Comparison of ENCODE assay signal across 28 cellular contexts in genomic region chr9:106023455-106023854, GRCh38.
"Had no signal": no experiment of that assay in that cellular context is flagged by ENCODE, and none has a peak within 500 bp of the region (broad histone marks: within the 10 kb centered on the region; RNA-seq: fewer than 3 reads in every experiment).

No MANE protein-coding gene starts in this region.

- H3K4me3 ChIP-seq: ascending aorta, breast epithelium, cardiac muscle cell, colonic mucosa, heart left ventricle had no signal

- ATAC-seq: activated naive CD4-positive, alpha-beta T cell treated with anti-CD3 and anti-CD28 coated beads, Interleukin-2, amount 50 U/mL, for 72 hours; activated T-cell treated with anti-CD3 and anti-CD28 coated beads, Interleukin-2, amount 50 U/mL, for 72 hours; heart left ventricle had no signal

- H3K27me3 Mint-ChIP-seq: activated CD4-positive, alpha-beta memory T cell treated with anti-CD3 and anti-CD28 coated beads, Interleukin-2, amount 10 ng/mL, durations not matched to agents 7 days and 5 days; activated CD4-positive, alpha-beta T cell treated with anti-CD3 and anti-CD28 coated beads, Interleukin-2, amount 10 ng/mL, durations not matched to agents 7 days and 5 days; activated naive CD4-positive, alpha-beta T cell treated with anti-CD3 and anti-CD28 coated beads, Interleukin-2, amount 10 ng/mL, durations not matched to agents 7 days and 5 days; activated naive CD8-positive, alpha-beta T cell treated with anti-CD3 and anti-CD28 coated beads, Interleukin-2, amount 10 ng/mL, durations not matched to agents 7 days and 5 days; activated T-cell treated with anti-CD3 and anti-CD28 coated beads, Interleukin-2, amount 50 U/mL, for 24 hours; brain had no signal

- DNase-seq: activated CD4-positive, alpha-beta memory T cell treated with anti-CD3 and anti-CD28 coated beads, Interleukin-2, amount 10 ng/mL, durations not matched to agents 7 days and 5 days; activated CD4-positive, alpha-beta T cell treated with anti-CD3 and anti-CD28 coated beads for 4 hours; activated CD4-positive, alpha-beta T cell treated with anti-CD3 and anti-CD28 coated beads, Interleukin-2, amount 10 ng/mL, durations not matched to agents 7 days and 5 days; activated CD4-positive, alpha-beta T cell treated with anti-CD3 and anti-CD28 coated beads, Interleukin-2, amount 50 U/mL, for 4 hours; activated CD4-positive, CD25-positive, alpha-beta regulatory T cell; activated CD4-positive, CD25-positive, alpha-beta regulatory T cell treated with anti-CD3 and anti-CD28 coated beads, Interleukin-2, amount 50 U/mL, for 72 hours; activated CD8-positive, alpha-beta memory T cell treated with anti-CD3 and anti-CD28 coated beads, Interleukin-2, amount 50 U/mL, for 48 hours; activated gamma-delta T cell; activated naive CD4-positive, alpha-beta T cell; activated naive CD4-positive, alpha-beta T cell treated with anti-CD3 and anti-CD28 coated beads, Interleukin-2, amount 10 ng/mL, durations not matched to agents 7 days and 5 days; activated naive CD8-positive, alpha-beta T cell treated with anti-CD3 and anti-CD28 coated beads, Interleukin-2, amount 10 ng/mL, durations not matched to agents 7 days and 5 days; activated T-cell treated with anti-CD3 and anti-CD28 coated beads for 4 hours; activated T-cell treated with anti-CD3 and anti-CD28 coated beads, Interleukin-2, amount 50 U/mL, for 24 hours; activated T-cell treated with anti-CD3 and anti-CD28 coated beads, Interleukin-2, amount 50 U/mL, for 72 hours; central memory CD4-positive, alpha-beta T cell; cerebellar nuclear complex; colonic mucosa; effector CD8-positive, alpha-beta T cell; foreskin fibroblast; glutamatergic neuron; heart left ventricle; T-helper 2 cell had no signal

- H3K27ac Mint-ChIP-seq: activated CD4-positive, alpha-beta memory T cell treated with anti-CD3 and anti-CD28 coated beads, Interleukin-2, amount 10 ng/mL, durations not matched to agents 7 days and 5 days; activated CD4-positive, alpha-beta T cell treated with anti-CD3 and anti-CD28 coated beads, Interleukin-2, amount 10 ng/mL, durations not matched to agents 7 days and 5 days; activated naive CD4-positive, alpha-beta T cell treated with anti-CD3 and anti-CD28 coated beads, Interleukin-2, amount 10 ng/mL, durations not matched to agents 7 days and 5 days; activated naive CD4-positive, alpha-beta T cell treated with anti-CD3 and anti-CD28 coated beads, Interleukin-2, amount 50 U/mL, for 72 hours; activated naive CD8-positive, alpha-beta T cell treated with anti-CD3 and anti-CD28 coated beads, Interleukin-2, amount 10 ng/mL, durations not matched to agents 7 days and 5 days; activated T-cell treated with anti-CD3 and anti-CD28 coated beads, Interleukin-2, amount 50 U/mL, for 24 hours; activated T-cell treated with anti-CD3 and anti-CD28 coated beads, Interleukin-2, amount 50 U/mL, for 72 hours; brain had no signal

- H3K4me1 ChIP-seq: ascending aorta, breast epithelium, colonic mucosa had no signal

- H3K36me3 ChIP-seq: ascending aorta, breast epithelium, cardiac muscle cell, colonic mucosa, heart left ventricle had no signal

- H3K36me3 Mint-ChIP-seq: activated naive CD4-positive, alpha-beta T cell treated with anti-CD3 and anti-CD28 coated beads, Interleukin-2, amount 10 ng/mL, durations not matched to agents 7 days and 5 days; activated naive CD4-positive, alpha-beta T cell treated with anti-CD3 and anti-CD28 coated beads, Interleukin-2, amount 50 U/mL, for 72 hours; activated naive CD8-positive, alpha-beta T cell treated with anti-CD3 and anti-CD28 coated beads, Interleukin-2, amount 10 ng/mL, durations not matched to agents 7 days and 5 days; brain had no signal

- H3K9me3 ChIP-seq: ascending aorta, breast epithelium, colonic mucosa, heart left ventricle had no signal

- H3K27me3 ChIP-seq: ascending aorta, breast epithelium, cardiac muscle cell, colonic mucosa, heart left ventricle had no signal

- H3K9me3 Mint-ChIP-seq: activated CD4-positive, alpha-beta memory T cell treated with anti-CD3 and anti-CD28 coated beads, Interleukin-2, amount 10 ng/mL, durations not matched to agents 7 days and 5 days; activated CD4-positive, alpha-beta T cell treated with anti-CD3 and anti-CD28 coated beads, Interleukin-2, amount 10 ng/mL, durations not matched to agents 7 days and 5 days; activated naive CD4-positive, alpha-beta T cell treated with anti-CD3 and anti-CD28 coated beads, Interleukin-2, amount 10 ng/mL, durations not matched to agents 7 days and 5 days; activated naive CD4-positive, alpha-beta T cell treated with anti-CD3 and anti-CD28 coated beads, Interleukin-2, amount 50 U/mL, for 72 hours; activated naive CD8-positive, alpha-beta T cell treated with anti-CD3 and anti-CD28 coated beads, Interleukin-2, amount 10 ng/mL, durations not matched to agents 7 days and 5 days; activated T-cell treated with anti-CD3 and anti-CD28 coated beads, Interleukin-2, amount 50 U/mL, for 24 hours; activated T-cell treated with anti-CD3 and anti-CD28 coated beads, Interleukin-2, amount 50 U/mL, for 72 hours had no signal

- H3K27ac ChIP-seq: ascending aorta, breast epithelium, cardiac muscle cell, colonic mucosa, epithelial cell of prostate, heart left ventricle had no signal

- H3K4me3 Mint-ChIP-seq: activated CD4-positive, alpha-beta memory T cell treated with anti-CD3 and anti-CD28 coated beads, Interleukin-2, amount 10 ng/mL, durations not matched to agents 7 days and 5 days; activated CD4-positive, alpha-beta T cell treated with anti-CD3 and anti-CD28 coated beads, Interleukin-2, amount 10 ng/mL, durations not matched to agents 7 days and 5 days; activated naive CD4-positive, alpha-beta T cell treated with anti-CD3 and anti-CD28 coated beads, Interleukin-2, amount 10 ng/mL, durations not matched to agents 7 days and 5 days; activated naive CD8-positive, alpha-beta T cell treated with anti-CD3 and anti-CD28 coated beads, Interleukin-2, amount 10 ng/mL, durations not matched to agents 7 days and 5 days; activated T-cell treated with anti-CD3 and anti-CD28 coated beads, Interleukin-2, amount 50 U/mL, for 24 hours; activated T-cell treated with anti-CD3 and anti-CD28 coated beads, Interleukin-2, amount 50 U/mL, for 72 hours; brain had no signal

- H3K4me1 Mint-ChIP-seq: activated CD4-positive, alpha-beta memory T cell treated with anti-CD3 and anti-CD28 coated beads, Interleukin-2, amount 10 ng/mL, durations not matched to agents 7 days and 5 days; activated CD4-positive, alpha-beta T cell treated with anti-CD3 and anti-CD28 coated beads, Interleukin-2, amount 10 ng/mL, durations not matched to agents 7 days and 5 days; activated naive CD4-positive, alpha-beta T cell treated with anti-CD3 and anti-CD28 coated beads, Interleukin-2, amount 10 ng/mL, durations not matched to agents 7 days and 5 days; activated naive CD8-positive, alpha-beta T cell treated with anti-CD3 and anti-CD28 coated beads, Interleukin-2, amount 10 ng/mL, durations not matched to agents 7 days and 5 days had no signal
